13 cellular contexts compared by ENCODE assay signal in genomic region chr6:8589941-8590676, GRCh38.
DNase-seq lines count a peak whose midpoint lies in the region; TF ChIP-seq lines count a peak whose summit lies in the region.
"Had no signal": no experiment of that assay in that cellular context is flagged by ENCODE, and none has a peak within 500 bp of the region (broad histone marks: within the 10 kb centered on the region; RNA-seq: fewer than 3 reads in every experiment).

No MANE protein-coding gene starts in this region.

- H3K27ac ChIP-seq in GM23248: no peak overlapping the region
- no peak overlapping the region for H3K27ac ChIP-seq in mesendoderm (ENCODE audit: low read depth, low read length)
- H3K27ac ChIP-seq: cardiac muscle cell had no signal

- H2AK5ac ChIP-seq in mesendoderm (ENCODE audit: low read length): no peak overlapping the region

- H3K27me3 ChIP-seq in GM23248 (replicated peaks; ENCODE audit: insufficient read depth) (no peaks in the 10 kb centered on the region), Loucy (ENCODE audit: insufficient read depth, low read length, poor library complexity, severe bottlenecking) (no peaks in the 10 kb centered on the region), mesendoderm (ENCODE audit: insufficient read depth, low read length, poor library complexity) (no peaks in the 10 kb centered on the region)
- H3K27me3 ChIP-seq: cardiac muscle cell had no signal

- TF ChIP-seq CTCF in Loucy (conservative IDR thresholded peaks at IDR 0.05; ENCODE audit: low read length) (peak; percentile 36), GM10266 (IDR thresholded peaks at IDR 0.05; ENCODE audit: control insufficient read depth, insufficient read depth, low read depth, missing control alignments) (no peak)

- no peak overlapping the region for H2BK5ac ChIP-seq in mesendoderm (ENCODE audit: low read length)

- WGBS in GM23248 (ENCODE audit: low coverage in 1 of 2, low lambda C conversion rate in 2 of 2, missing lambda C conversion rate in 2 of 2), 2 experiments: 4 to 9% methylated on average over 7 of the region's 7 CpGs
- WGBS in mesendoderm (ENCODE audit: extremely low coverage, insufficient coverage, low lambda C conversion rate): no CpG with 5 or more reads among the region's 7 CpGs

- no peaks in the 10 kb centered on the region for H3K79me2 ChIP-seq in GM23248 (ENCODE audit: insufficient read depth)
- H3K79me2 ChIP-seq in Loucy (ENCODE audit: insufficient read depth, low read length): no peaks in the 10 kb centered on the region
- H3K79me2 ChIP-seq in mesendoderm (ENCODE audit: control insufficient read depth, insufficient read depth, low read length): no peaks in the 10 kb centered on the region

- H2BK15ac ChIP-seq in mesendoderm (replicated peaks; ENCODE audit: low read depth): no peak overlapping the region

- no peaks in the 10 kb centered on the region for H3K9me3 ChIP-seq in GM23248 (ENCODE audit: low read depth)
- no peaks in the 10 kb centered on the region for H3K9me3 ChIP-seq in Loucy (ENCODE audit: insufficient read depth, low read depth, low read length)

- in situ Hi-C loops in GM23248 (cut with MboI): no loop called here

- H3K36me3 ChIP-seq in GM23248 (ENCODE audit: low read depth) (no peaks in the 10 kb centered on the region), Loucy (ENCODE audit: insufficient read depth, low read length) (no peaks in the 10 kb centered on the region), mesendoderm (ENCODE audit: control insufficient read depth, insufficient read depth, low read length) (no peaks in the 10 kb centered on the region)
- H3K36me3 ChIP-seq: cardiac muscle cell had no signal

- H2BK120ac ChIP-seq in mesendoderm (ENCODE audit: low read depth, low read length): no peak overlapping the region

- no peaks in the 10 kb centered on the region for H3F3A ChIP-seq in GM23248 (ENCODE audit: insufficient read depth)
- no peaks in the 10 kb centered on the region for H3F3A ChIP-seq in Loucy (ENCODE audit: low read depth)

- no peak overlapping the region for H3K4ac ChIP-seq in mesendoderm (ENCODE audit: low read depth, low read length)

- no peak overlapping the region for H4K5ac ChIP-seq in mesendoderm (ENCODE audit: low read length)

- H2AFZ ChIP-seq in GM23248 (no peak overlapping the region), Loucy (ENCODE audit: low read length) (no peak overlapping the region)

- H3K4me1 ChIP-seq in GM23248 (ENCODE audit: insufficient read depth): no peaks in the 10 kb centered on the region
- H3K4me1 ChIP-seq in Loucy (ENCODE audit: insufficient read depth, low read length, poor library complexity, severe bottlenecking): no peaks in the 10 kb centered on the region
- no peaks in the 10 kb centered on the region for H3K4me1 ChIP-seq in mesendoderm (ENCODE audit: control insufficient read depth, low read depth, low read length)

- no peak overlapping the region for H3K9ac ChIP-seq in GM23248
- H3K9ac ChIP-seq in Loucy (ENCODE audit: low read depth, low read length, poor library complexity, severe bottlenecking): no peak overlapping the region
- H3K9ac ChIP-seq in mesendoderm (ENCODE audit: low read length): no peak overlapping the region

- H3K9me2 ChIP-seq in GM23248 (ENCODE audit: insufficient read depth) (no peaks in the 10 kb centered on the region), Loucy (replicated peaks; ENCODE audit: low read depth, low read length) (no peaks in the 10 kb centered on the region)

- no peaks in the 10 kb centered on the region for H4K20me1 ChIP-seq in GM23248 (ENCODE audit: insufficient read depth)
- no peaks in the 10 kb centered on the region for H4K20me1 ChIP-seq in Loucy (ENCODE audit: insufficient read depth, low read length, poor library complexity, severe bottlenecking)

- H3K56ac ChIP-seq in mesendoderm (ENCODE audit: low read length): no peak overlapping the region

- no peak overlapping the region for H3K18ac ChIP-seq in mesendoderm (ENCODE audit: low read length)

- H3K4me2 ChIP-seq in GM23248 (ENCODE audit: unreplicated experiment): no peak overlapping the region
- no peak overlapping the region for H3K4me2 ChIP-seq in Loucy (ENCODE audit: low read depth, low read length, poor library complexity, severe bottlenecking)
- H3K4me2 ChIP-seq in mesendoderm (ENCODE audit: low read length): no peak overlapping the region

- no peaks in the 10 kb centered on the region for H3K79me1 ChIP-seq in mesendoderm (ENCODE audit: low read length)

- DNase-seq in GM23248 (peak; percentile 0), astrocyte of the hippocampus (ENCODE audit: low read depth, low spot score) (peak; percentile 19), mesendoderm (peak; percentile 69), SK-N-DZ (ENCODE audit: low spot score) (no peak), GM10266 (ENCODE audit: extremely low spot score) (no peak)
- no peak for DNase-seq in activated CD8-positive, alpha-beta memory T cell treated with anti-CD3 and anti-CD28 coated beads, Interleukin-2, amount 50 U/mL, for 48 hours
- DNase-seq: activated CD4-positive, alpha-beta T cell treated with anti-CD3 and anti-CD28 coated beads for 1 hour; activated effector memory CD4-positive, alpha-beta T cell treated with anti-CD3 and anti-CD28 coated beads, Interleukin-2, amount 50 U/mL, for 16 hours; immature natural killer cell; NCI-H1417 treated with DMSO at 0.1 percent for 48 hours; Right ventricle myocardium superior had no signal

- H4K8ac ChIP-seq in mesendoderm (ENCODE audit: low read depth, low read length): no peak overlapping the region

- no peak overlapping the region for H3K4me3 ChIP-seq in GM23248
- H3K4me3 ChIP-seq in Loucy (ENCODE audit: low read length, poor library complexity, severe bottlenecking): no peak overlapping the region
- no peak overlapping the region for H3K4me3 ChIP-seq in mesendoderm (ENCODE audit: low read length)
- H3K4me3 ChIP-seq: cardiac muscle cell had no signal

- H3K23ac ChIP-seq in mesendoderm (ENCODE audit: low read length): no peak overlapping the region

Comparison
In these comparisons a context has a peak if more than half of its experiments do, and no peak if none do; other contexts are left out.
1. DNase-seq: peak in GM23248 (single experiment), astrocyte of the hippocampus (single experiment) and mesendoderm (single experiment); none in SK-N-DZ (single experiment), GM10266 (single experiment) and activated CD8-positive, alpha-beta memory T cell treated with anti-CD3 and anti-CD28 coated beads, Interleukin-2, amount 50 U/mL, for 48 hours (single experiment).